Comparison of ENCODE assay signal across 8 cellular contexts in genomic region chr18:13382683-13382989, GRCh38.
DNase-seq lines count a peak whose midpoint lies in the region; ATAC-seq and TF ChIP-seq lines count a peak whose summit lies in the region.

No MANE protein-coding gene starts in this region.

- H3K27me3 Mint-ChIP-seq in activated CD8-positive, alpha-beta memory T cell treated with anti-CD3 and anti-CD28 coated beads, Interleukin-2, amount 10 ng/mL, durations not matched to agents 7 days and 5 days, result no peaks in the 10 kb centered on the region
- H3K27me3 Mint-ChIP-seq in mesothelial cell of epicardium (ENCODE audit: low read depth), result no peaks in the 10 kb centered on the region

- intact Hi-C loops in thyroid gland (cut with DNase I), result no loop called here

- no peak for TF ChIP-seq POLR2A in thyroid gland (IDR thresholded peaks at IDR 0.05)

- peak overlapping the region; percentile 69 for H3K4me3 Mint-ChIP-seq in activated CD8-positive, alpha-beta memory T cell treated with anti-CD3 and anti-CD28 coated beads, Interleukin-2, amount 10 ng/mL, durations not matched to agents 7 days and 5 days
- H3K4me3 Mint-ChIP-seq in mesothelial cell of epicardium, result no peak overlapping the region

- H3K27me3 ChIP-seq in brain microvascular endothelial cell (replicated peaks) (no peaks in the 10 kb centered on the region), thyroid gland (no peaks in the 10 kb centered on the region), SJCRH30 (no peaks in the 10 kb centered on the region)

- H3K4me3 ChIP-seq in brain microvascular endothelial cell (ENCODE audit: low read depth, low read length), result no peak overlapping the region
- H3K4me3 ChIP-seq in thyroid gland (replicated peaks in 1 of 3), result no peak overlapping the region
- no peak overlapping the region for H3K4me3 ChIP-seq in SJCRH30

- peak overlapping the region; percentile 86 for H3K27ac Mint-ChIP-seq in activated CD8-positive, alpha-beta memory T cell treated with anti-CD3 and anti-CD28 coated beads, Interleukin-2, amount 10 ng/mL, durations not matched to agents 7 days and 5 days
- peak overlapping the region; percentile 98 for H3K27ac Mint-ChIP-seq in mesothelial cell of epicardium

- ATAC-seq in activated CD8-positive, alpha-beta memory T cell treated with anti-CD3 and anti-CD28 coated beads, Interleukin-2, amount 10 ng/mL, durations not matched to agents 7 days and 5 days, result no peak

- DNase-seq in activated CD8-positive, alpha-beta memory T cell treated with anti-CD3 and anti-CD28 coated beads, Interleukin-2, amount 10 ng/mL, durations not matched to agents 7 days and 5 days, result no peak
- DNase-seq in activated CD8-positive, alpha-beta memory T cell treated with anti-CD3 and anti-CD28 coated beads for 24 hours, result no peak
- no peak for DNase-seq in brain microvascular endothelial cell
- no peak for DNase-seq in mesothelial cell of epicardium (ENCODE audit: low spot score in 2 of 2, unreplicated experiment in 2 of 2)
- no peak for DNase-seq in thyroid gland
- no peak for DNase-seq in SJCRH30
- no peak for DNase-seq in DMS153 treated with DMSO at 0.1 percent for 48 hours (lab: John Stamatoyannopoulos, UW; ENCODE audit: unreplicated experiment)
- DNase-seq in glomerular visceral epithelial cell (ENCODE audit: extremely low spot score), result no peak

- H3K9me3 ChIP-seq in thyroid gland, result no peaks in the 10 kb centered on the region
- no peaks in the 10 kb centered on the region for H3K9me3 ChIP-seq in SJCRH30 (replicated peaks)

- 95 to 96% methylated on average over 4 of the region's 4 CpGs for WGBS in thyroid gland, 2 donors

- H3K36me3 ChIP-seq in brain microvascular endothelial cell (replicated peaks) (no peaks in the 10 kb centered on the region), thyroid gland (no peaks in the 10 kb centered on the region), SJCRH30 (no peaks in the 10 kb centered on the region)

- no peak for TF ChIP-seq CTCF in brain microvascular endothelial cell (IDR thresholded peaks at IDR 0.05; ENCODE audit: low read depth, low read length, missing control alignments)
- TF ChIP-seq CTCF in mesothelial cell of epicardium (IDR thresholded peaks at IDR 0.05; ENCODE audit: unreplicated experiment), result no peak
- no peak for TF ChIP-seq CTCF in thyroid gland (IDR thresholded peaks at IDR 0.05)

- CTCF ChIA-PET in activated CD8-positive, alpha-beta memory T cell treated with anti-CD3 and anti-CD28 coated beads, Interleukin-2, amount 10 ng/mL, durations not matched to agents 7 days and 5 days (lab: Charles Lee), result interaction anchor here (0.9 to 1.5 kb wide), 2 partner anchors 10 to 166 kb away, joined by 3 to 4 read pairs; no protein-coding TSS in a partner anchor

- H3K9me3 Mint-ChIP-seq in activated CD8-positive, alpha-beta memory T cell treated with anti-CD3 and anti-CD28 coated beads, Interleukin-2, amount 10 ng/mL, durations not matched to agents 7 days and 5 days (ENCODE audit: low read depth), result no peaks in the 10 kb centered on the region
- H3K9me3 Mint-ChIP-seq in mesothelial cell of epicardium, result peaks cover 5% of the 10 kb centered on the region

- H3K36me3 Mint-ChIP-seq in activated CD8-positive, alpha-beta memory T cell treated with anti-CD3 and anti-CD28 coated beads, Interleukin-2, amount 10 ng/mL, durations not matched to agents 7 days and 5 days, result no peaks in the 10 kb centered on the region
- H3K36me3 Mint-ChIP-seq in mesothelial cell of epicardium, result no peaks in the 10 kb centered on the region

- H3K27ac ChIP-seq in brain microvascular endothelial cell, result peak overlapping the region; percentile 73
- peak overlapping the region; percentile 74 to 90 (median 89) for H3K27ac ChIP-seq in thyroid gland
- no peak overlapping the region for H3K27ac ChIP-seq in SJCRH30

- H3K4me1 ChIP-seq in thyroid gland (peaks cover 34 to 55% of the 10 kb centered on the region in 2 donors), SJCRH30 (no peaks in the 10 kb centered on the region)

- in situ Hi-C loops in brain microvascular endothelial cell (cut with HindIII; ENCODE audit: low pct_ligation_motif_present, low sequenced_read_pairs), result no loop called here

- peaks cover 23% of the 10 kb centered on the region for H3K4me1 Mint-ChIP-seq in activated CD8-positive, alpha-beta memory T cell treated with anti-CD3 and anti-CD28 coated beads, Interleukin-2, amount 10 ng/mL, durations not matched to agents 7 days and 5 days
- peaks cover 50% of the 10 kb centered on the region for H3K4me1 Mint-ChIP-seq in mesothelial cell of epicardium
